19 cellular contexts compared by ENCODE assay signal in genomic region chr11:78428273-78428651, GRCh38. TPM values are rescaled to one million over a fixed set of nuclear protein-coding genes. Genes with fewer than 3 reads are reported as not detected.
DNase-seq lines count a peak whose midpoint lies in the region; ATAC-seq, FAIRE-seq and TF ChIP-seq lines count a peak whose summit lies in the region.
"Had no signal": no experiment of that assay in that cellular context is flagged by ENCODE, and none has a peak within 500 bp of the region (broad histone marks: within the 10 kb centered on the region; RNA-seq: fewer than 3 reads in every experiment).

No MANE protein-coding gene starts in this region.

- no TSS peak for BruUV-seq in K562 (replicated peaks; lab: Mats Ljungman, UMichigan)

- H3K9me1 ChIP-seq in K562 (ENCODE audit: control insufficient read depth, insufficient read depth, low read length), result no peaks in the 10 kb centered on the region

- in situ Hi-C loops in K562 (cut with MboI), result no loop called here

- peaks cover 16 to 49% of the 10 kb centered on the region in 2 experiments; a peak in 4 of 5 replicates for H3K4me1 ChIP-seq in K562 (replicated peaks in 1 of 2; ENCODE audit: control insufficient read depth in 2 of 2, insufficient read depth in 2 of 2, low read length in 2 of 2)
- H3K4me1 ChIP-seq in spleen, result peaks cover 11 to 83% (median 47%) of the 10 kb centered on the region in 6 donors
- no peaks in the 10 kb centered on the region for H3K4me1 ChIP-seq in right lobe of liver
- H3K4me1 ChIP-seq: gastrocnemius medialis had no signal

- H3K36me3 ChIP-seq in K562 (ENCODE audit: control insufficient read depth, insufficient read depth, low read length), result no peaks in the 10 kb centered on the region
- H3K36me3 ChIP-seq in spleen, result no peaks in the 10 kb centered on the region
- no peaks in the 10 kb centered on the region for H3K36me3 ChIP-seq in right lobe of liver
- H3K36me3 ChIP-seq: gastrocnemius medialis, MG63, stomach, uterus had no signal

- intact Hi-C loops in K562 (cut with micrococcal nuclease), result no loop called here
- intact Hi-C loops in spleen (cut with DNase I; ENCODE audit: low total_unique reads), result no loop called here
- intact Hi-C loops in right lobe of liver (cut with DNase I), result no loop called here

- TF ChIP-seq POLR2A in K562 (conservative IDR thresholded peaks at IDR 0.05) (no peak), spleen (IDR thresholded peaks at IDR 0.05) (no peak), right lobe of liver (IDR thresholded peaks at IDR 0.05) (no peak)

- no peaks in the 10 kb centered on the region for H3K9me3 ChIP-seq in K562 (replicated peaks; ENCODE audit: control insufficient read depth, insufficient read depth, low read depth, low read length)
- H3K9me3 ChIP-seq in spleen, result no peaks in the 10 kb centered on the region
- H3K9me3 ChIP-seq in right lobe of liver, result no peaks in the 10 kb centered on the region
- H3K9me3 ChIP-seq: gastrocnemius medialis, MG63, stomach, uterus had no signal

- no peaks in the 10 kb centered on the region for H3K79me2 ChIP-seq in K562 (ENCODE audit: control insufficient read depth, insufficient read depth, low read length)

- H4K20me1 ChIP-seq in K562 (replicated peaks; ENCODE audit: control insufficient read depth, insufficient read depth, low read length), result no peaks in the 10 kb centered on the region

- peak overlapping the region; percentile 77 for H3K4me3 ChIP-seq in GM08714 (ENCODE audit: low read length)
- no peak overlapping the region for H3K4me3 ChIP-seq in K562
- H3K4me3 ChIP-seq in spleen, result peak overlapping the region in 2 of 8 donors; percentile 14 to 53
- no peak overlapping the region for H3K4me3 ChIP-seq in right lobe of liver
- H3K4me3 ChIP-seq: coronary artery, MG63, stomach, uterus had no signal

- H3K27ac ChIP-seq in K562 (ENCODE audit: extremely low read depth, low read depth, low read length) (no peak overlapping the region), spleen (peak overlapping the region in 7 of 8 donors; percentile 77 to 89 (median 83)), right lobe of liver (no peak overlapping the region)
- H3K27ac ChIP-seq: coronary artery, VCaP had no signal

- no peak for TF ChIP-seq RAD21 in K562 (CRISPR knock-in tag; conservative IDR thresholded peaks at IDR 0.05 in 1 of 2, IDR thresholded peaks at IDR 0.05 in 1 of 2)

- no peak for TF ChIP-seq EP300 in K562 (IDR thresholded peaks at IDR 0.05; ENCODE audit: low read length)

- ATAC-seq in HG03439 (IDR thresholded peaks at IDR 0.05; ENCODE audit: unreplicated experiment) (peak; percentile 15), K562 (peak; percentile 18), right lobe of liver (no peak)
- ATAC-seq: gastrocnemius medialis, HepG2, sciatic nerve had no signal

- H3K4me2 ChIP-seq in K562 (ENCODE audit: insufficient read depth, low read length), result no peak overlapping the region

- TF ChIP-seq CTCF in K562 (IDR thresholded peaks at IDR 0.05 in 2 of 3, conservative IDR thresholded peaks at IDR 0.05 in 1 of 3; ENCODE audit: insufficient read depth in 2 of 3, low read depth in 1 of 3, low read length in 3 of 3) (no peak), spleen (IDR thresholded peaks at IDR 0.05 in 8 of 11, conservative IDR thresholded peaks at IDR 0.05 in 3 of 11) (no peak), right lobe of liver (IDR thresholded peaks at IDR 0.05) (no peak)

- POLR2A ChIA-PET in K562 (lab: Yijun Ruan, JAX), result interaction anchor here (1.5 to 2.8 kb wide), 2 partner anchors 9 to 200 kb away, joined by 3 to 13 read pairs; no protein-coding TSS in a partner anchor

- H2AFZ ChIP-seq in K562 (ENCODE audit: low read depth, low read length), result no peak overlapping the region

- DNase-seq in K562 (ENCODE audit: extremely low read depth in 1 of 4, low spot score in 3 of 4) (peak in 1 of 4 experiments; percentile 30), spleen (no peak), right lobe of liver (no peak), superior temporal gyrus (ENCODE audit: extremely low spot score) (no peak), HPDE6-E6E7 (ENCODE audit: extremely low spot score) (no peak)
- DNase-seq: activated naive CD8-positive, alpha-beta T cell treated with anti-CD3 and anti-CD28 coated beads, Interleukin-2, amount 10 ng/mL, durations not matched to agents 7 days and 5 days; activated T-cell treated with anti-CD3 and anti-CD28 coated beads, Interleukin-2, amount 50 U/mL, for 4 hours; gastrocnemius medialis; MG63; NCI-H446 treated with DMSO at 0.1 percent for 48 hours; occipital lobe; stomach; uterus had no signal

- CTCF ChIA-PET in K562 (lab: Yijun Ruan, JAX; ENCODE audit: low intra/inter-chr PET ratio), result no interaction called here

- H3K27me3 ChIP-seq in K562 (ENCODE audit: control insufficient read depth in 2 of 2, insufficient read depth in 2 of 2, low read length in 2 of 2) (no peaks in the 10 kb centered on the region), spleen (replicated peaks in 1 of 7) (no peaks in the 10 kb centered on the region), right lobe of liver (no peaks in the 10 kb centered on the region)
- H3K27me3 ChIP-seq: gastrocnemius medialis, MG63, stomach, uterus had no signal

- no peak overlapping the region for H3K9ac ChIP-seq in K562 (ENCODE audit: insufficient read depth in 1 of 2, low read depth in 2 of 2, low read length in 2 of 2)

- FAIRE-seq in K562 (lab: Jason Lieb, UNC), result no peak
- FAIRE-seq: HepG2 had no signal

TF ChIP-seq in K562, 482 proteins besides CTCF, POLR2A, EP300 and RAD21 (continues in another document):
- TF ChIP-seq CHD4 (IDR thresholded peaks at IDR 0.05; ENCODE audit: insufficient read depth, insufficient replicate concordance, low read depth, low read length, poor library complexity, severe bottlenecking), result no peak
- TF ChIP-seq RBM22 (IDR thresholded peaks at IDR 0.05; ENCODE audit: low read depth, low read length, poor library complexity, severe bottlenecking), result no peak
- TF ChIP-seq CBFA2T3 (IDR thresholded peaks at IDR 0.05), result peak; percentile 67
- no peak for TF ChIP-seq PPARD (CRISPR knock-in tag; IDR thresholded peaks at IDR 0.05)
- peak; percentile 49; the same call in 1 of the 2 replicates for TF ChIP-seq TEAD4 (IDR thresholded peaks at IDR 0.05; ENCODE audit: low read length)
- TF ChIP-seq TEAD4 (CRISPR knock-in tag; IDR thresholded peaks at IDR 0.05; ENCODE audit: borderline replicate concordance), result no peak
- no peak for TF ChIP-seq TFAM (CRISPR knock-in tag; conservative IDR thresholded peaks at IDR 0.05)
- TF ChIP-seq ZNF316 (IDR thresholded peaks at IDR 0.05), result no peak
- 0 out of 2 replicates have a peak, but pooled peaks have one; percentile 36 for TF ChIP-seq ZEB2 (IDR thresholded peaks at IDR 0.05)
- TF ChIP-seq NFIX (CRISPR knock-in tag; IDR thresholded peaks at IDR 0.05; ENCODE audit: low read depth), result no peak
- TF ChIP-seq ETV6 (IDR thresholded peaks at IDR 0.05; ENCODE audit: borderline replicate concordance in 1 of 2, low read depth in 2 of 2, low read length in 1 of 2), result no peak
- TF ChIP-seq ETV6 (CRISPR knock-in tag; IDR thresholded peaks at IDR 0.05; ENCODE audit: borderline replicate concordance), result no peak
- TF ChIP-seq ZNF384 (IDR thresholded peaks at IDR 0.05; ENCODE audit: low read depth, low read length), result no peak
- no peak for TF ChIP-seq BRF1 (IDR thresholded peaks at IDR 0.05; ENCODE audit: borderline replicate concordance, extremely low read depth, insufficient read length)
- TF ChIP-seq SMARCA4 (IDR thresholded peaks at IDR 0.05), result 0 out of 2 replicates have a peak, but pooled peaks have one; percentile 14
- TF ChIP-seq ZZZ3 (IDR thresholded peaks at IDR 0.05), result no peak
- no peak for TF ChIP-seq ZNF584 (CRISPR knock-in tag; IDR thresholded peaks at IDR 0.05; ENCODE audit: low read depth)
- no peak for TF ChIP-seq MEIS2 (IDR thresholded peaks at IDR 0.05; ENCODE audit: partially characterized antibody)
- no peak for TF ChIP-seq SMC3 (conservative IDR thresholded peaks at IDR 0.05; ENCODE audit: insufficient read depth, low read depth, low read length)
- TF ChIP-seq MNT (conservative IDR thresholded peaks at IDR 0.05), result no peak

RNA-seq across cellular contexts. Expression of gene GAB2, which starts 10.6 kb away (rescaled TPM):
- 43.7 and 72.8 TPM in 2 replicates for total RNA-seq in K562 (2011; cell fraction: chromatin; rRNA removed; ENCODE audit: low replicate concordance)
- 21.3 and 24.9 TPM in 2 replicates for total RNA-seq in K562 (2011; cell fraction: nucleolus; rRNA removed)
- 28.6 and 29.0 TPM in 2 replicates for total RNA-seq in K562 (2011; cell fraction: nucleoplasm; rRNA removed)
- 13.7 and 15.0 TPM in 2 replicates for total RNA-seq in K562 (2014; rRNA removed)
- total RNA-seq in K562 (2014; rRNA removed; fragmentation: Illumina TruSeq; extraction: Trizol), result 17.6 and 18.6 TPM in 2 replicates
- total RNA-seq in K562 (2015; rRNA removed; fragmentation: Illumina TruSeq; extraction: Trizol), result 18.1 and 18.7 TPM in 2 replicates
- 25.4 and 35.2 TPM in 2 replicates for total RNA-seq in K562 (2021)
- 11.9 and 15.5 TPM in 2 replicates for polyA plus RNA-seq in K562 (2011; rRNA removed)
- polyA plus RNA-seq in K562 (2011; cell fraction: cytosol; rRNA removed), result 10.3 and 11.7 TPM in 2 replicates
- 25.3 and 30.6 TPM in 2 replicates for polyA plus RNA-seq in K562 (2011; cell fraction: nucleus; rRNA removed)
- polyA plus RNA-seq in K562 (2012), result 23.9 and 82.9 TPM in 2 replicates
- 24.7 and 25.9 TPM in 2 replicates for polyA plus RNA-seq in K562 (2014; fragmentation: Illumina TruSeq; extraction: Trizol)
- polyA plus RNA-seq in K562 (2014; fragmentation: Nextera tagmentation; extraction: Ambion mirVana), result 1 to 10 TPM; 2.3 to 6.5 TPM
- 10.9 and 16.1 TPM in 2 replicates for polyA plus RNA-seq in K562 (2014; rRNA removed)
- polyA minus RNA-seq in K562 (2011; rRNA and poly(A)+ RNA removed), result 25.7 and 32.4 TPM in 2 replicates
- polyA minus RNA-seq in K562 (2011; cell fraction: cytosol; rRNA and poly(A)+ RNA removed), result 9.1 and 16.6 TPM in 2 replicates
- polyA minus RNA-seq in K562 (2011; cell fraction: nucleus; rRNA and poly(A)+ RNA removed), result 10.6 and 19.3 TPM in 2 replicates
- total RNA-seq in spleen, result 10 to 100 TPM; 43.9 to 57.7 (median 50.0) TPM
- 1 to 10 TPM; 2.3 to 6.8 (median 2.5) TPM for polyA plus RNA-seq in spleen
- total RNA-seq in right lobe of liver, result 10 to 100 TPM in 1 of 6 experiments, 1 to 10 TPM in 5; 3.8 to 10.2 (median 4.5) TPM

Comparison
In these comparisons a context has a peak if more than half of its experiments do, and no peak if none do; other contexts are left out.
1. ATAC-seq: peak in HG03439 (single experiment) and K562 (single experiment); none in right lobe of liver (0 of 4).
2. H3K27ac ChIP-seq: peak in spleen (7 of 8); none in K562 (single experiment) and right lobe of liver (0 of 3).